In genomic region chr9:125548141-125548540, GRCh38 we compare ENCODE assay signal across 14 cellular contexts.
DNase-seq lines count a peak whose midpoint lies in the region; ATAC-seq, FAIRE-seq and TF ChIP-seq lines count a peak whose summit lies in the region.
"Had no signal": no experiment of that assay in that cellular context is flagged by ENCODE, and none has a peak within 500 bp of the region (broad histone marks: within the 10 kb centered on the region; RNA-seq: fewer than 3 reads in every experiment).

No MANE protein-coding gene starts in this region.

- H2BK15ac ChIP-seq in H9 (ENCODE audit: low read depth, low read length): no peak overlapping the region

- no peak overlapping the region for H2AK5ac ChIP-seq in H9 (ENCODE audit: insufficient read length, low read length)

- H3K79me2 ChIP-seq in H9 (ENCODE audit: insufficient read depth, low read length) (no peaks in the 10 kb centered on the region), GM12878 (ENCODE audit: control insufficient read depth, insufficient read depth, low read length) (no peaks in the 10 kb centered on the region)

- H4K20me1 ChIP-seq in H9 (ENCODE audit: control insufficient read depth, insufficient read depth, insufficient read length) (no peaks in the 10 kb centered on the region), GM12878 (ENCODE audit: control insufficient read depth, insufficient read depth) (no peaks in the 10 kb centered on the region)

- SMC1A ChIA-PET in GM12878 (lab: Charles Lee; ENCODE audit: uncharacterized antibody, unreplicated experiment): interaction anchor here (1.0 to 1.2 kb wide), 2 partner anchors 13 to 132 kb away, joined by 3 read pairs; no protein-coding TSS in a partner anchor

- H3K9me3 ChIP-seq in H9 (ENCODE audit: control insufficient read depth, low read depth, low read length) (no peaks in the 10 kb centered on the region), GM12878 (replicated peaks; ENCODE audit: control insufficient read depth, insufficient read depth, low read length) (no peaks in the 10 kb centered on the region), muscle layer of colon (ENCODE audit: low read length) (no peaks in the 10 kb centered on the region), esophagus squamous epithelium (no peaks in the 10 kb centered on the region)
- H3K9me3 ChIP-seq: BLaER1 treated with 17β-estradiol and CSF1 and Interleukin-3, amounts not matched to agents 10 nM and 100 nM had no signal

- peaks cover 3 to 4% of the 10 kb centered on the region in 2 experiments for H3K36me3 ChIP-seq in GM12878 (ENCODE audit: control insufficient read depth in 2 of 2, insufficient read depth in 2 of 2, low read length in 1 of 2)
- no peaks in the 10 kb centered on the region for H3K36me3 ChIP-seq in muscle layer of colon (ENCODE audit: insufficient read depth, low read length)
- no peaks in the 10 kb centered on the region for H3K36me3 ChIP-seq in esophagus squamous epithelium

- intact Hi-C loops in GM12878 (cut with micrococcal nuclease; ENCODE audit: unreplicated experiment) (no loop called here), esophagus squamous epithelium (cut with DNase I) (no loop called here)

- H2BK120ac ChIP-seq in H9 (ENCODE audit: low read depth, low read length, poor library complexity, severe bottlenecking): no peak overlapping the region

- BruUV-seq in GM12878 (replicated peaks; lab: Mats Ljungman, UMichigan): no TSS peak

- no peaks in the 10 kb centered on the region for H3K27me3 Mint-ChIP-seq in H9 (ENCODE audit: low read depth)

- H3K27me3 ChIP-seq in H9 (ENCODE audit: insufficient read depth, low read length) (no peaks in the 10 kb centered on the region; the same call in 1 of the 2 replicates), GM12878 (replicated peaks in 1 of 2; ENCODE audit: control insufficient read depth in 2 of 2, insufficient read depth in 2 of 2, low read length in 1 of 2) (no peaks in the 10 kb centered on the region), muscle layer of colon (ENCODE audit: control insufficient read depth in 1 of 2, insufficient read depth in 2 of 2, low read length in 2 of 2) (no peaks in the 10 kb centered on the region), esophagus squamous epithelium (no peaks in the 10 kb centered on the region)
- H3K27me3 ChIP-seq: BLaER1 treated with 17β-estradiol and CSF1 and Interleukin-3, amounts not matched to agents 10 nM and 100 nM had no signal

- no peaks in the 10 kb centered on the region; a peak in 1 of 7 replicates for H3K36me3 Mint-ChIP-seq in H9 (ENCODE audit: insufficient read depth in 1 of 3, low read depth in 3 of 3)

- no peak for TF ChIP-seq CTCF in H9 (conservative IDR thresholded peaks at IDR 0.05)
- TF ChIP-seq CTCF in GM12878 (IDR thresholded peaks at IDR 0.05 in 2 of 3, conservative IDR thresholded peaks at IDR 0.05 in 1 of 3; ENCODE audit: control insufficient read depth in 2 of 3, extremely low read depth in 1 of 3, insufficient read depth in 1 of 3, low read depth in 3 of 3, low read length in 3 of 3): no peak
- TF ChIP-seq CTCF in esophagus squamous epithelium (IDR thresholded peaks at IDR 0.05): no peak

- no peak overlapping the region for H3K18ac ChIP-seq in H9 (ENCODE audit: insufficient read length, low read depth, low read length)

- H3K27ac ChIP-seq in H9 (ENCODE audit: insufficient read length, low read depth, low read length): no peak overlapping the region
- H3K27ac ChIP-seq in GM12878 (ENCODE audit: control insufficient read depth, insufficient read depth): no peak overlapping the region
- peak overlapping the region; percentile 81 for H3K27ac ChIP-seq in muscle layer of colon (ENCODE audit: low read depth, low read length)
- H3K27ac ChIP-seq in esophagus squamous epithelium: peak overlapping the region in 1 of 4 donors; percentile 22
- H3K27ac ChIP-seq: BLaER1 treated with 17β-estradiol and CSF1 and Interleukin-3, amounts not matched to agents 10 nM and 100 nM had no signal

- H3K14ac ChIP-seq in H9 (ENCODE audit: insufficient read depth, low read length): no peak overlapping the region

- peak; percentile 31 for FAIRE-seq in GM12878 (lab: Jason Lieb, UNC)

- no peak for TF ChIP-seq POLR2A in GM12878 (IDR thresholded peaks at IDR 0.05; ENCODE audit: low read depth, low read length)
- TF ChIP-seq POLR2A in esophagus squamous epithelium (IDR thresholded peaks at IDR 0.05): no peak

- no peak overlapping the region for H3K56ac ChIP-seq in H9 (ENCODE audit: insufficient read length, low read depth, low read length)

- no CpG with 5 or more reads among the region's 5 CpGs for WGBS in H9 (ENCODE audit: extremely low coverage, insufficient read length, low lambda C conversion rate)
- WGBS in GM12878 (ENCODE audit: insufficient coverage, insufficient replicate concordance, low lambda C conversion rate, missing lambda C conversion rate): 97% methylated on average over 5 of the region's 5 CpGs
- WGBS in esophagus squamous epithelium, 2 donors: 75 to 90% methylated on average over 5 of the region's 5 CpGs

- H2BK20ac ChIP-seq in H9 (ENCODE audit: low read depth, low read length, poor library complexity, severe bottlenecking): no peak overlapping the region

- no peak overlapping the region for H3K4ac ChIP-seq in H9 (ENCODE audit: low read depth, low read length)

- H3K23ac ChIP-seq in H9 (ENCODE audit: insufficient read length, low read depth, low read length): no peak overlapping the region

- no peak overlapping the region for H3T11ph ChIP-seq in H9 (ENCODE audit: low read length)

- no peak overlapping the region for H3K4me3 ChIP-seq in GM12878
- H3K4me3 ChIP-seq in muscle layer of colon (ENCODE audit: low read depth in 1 of 2, low read length in 2 of 2): no peak overlapping the region
- no peak overlapping the region for H3K4me3 ChIP-seq in esophagus squamous epithelium
- H3K4me3 ChIP-seq: BLaER1 treated with 17β-estradiol and CSF1 and Interleukin-3, amounts not matched to agents 10 nM and 100 nM; GM23338 had no signal

- no peaks in the 10 kb centered on the region for H3K23me2 ChIP-seq in H9 (ENCODE audit: insufficient read length, low read depth, low read length, poor library complexity, severe bottlenecking)

- no peak for TF ChIP-seq RAD21 in GM12878 (IDR thresholded peaks at IDR 0.05; ENCODE audit: insufficient read depth, low read depth, low read length)

- RAD21 ChIA-PET in GM12878 (lab: Charles Lee; ENCODE audit: unreplicated experiment): no interaction called here

- ATAC-seq in GM12878 (no peak), HG02981 (IDR thresholded peaks at IDR 0.05; ENCODE audit: unreplicated experiment) (no peak)

- no peak overlapping the region for H3K4me3 Mint-ChIP-seq in H9
- H3K4me3 Mint-ChIP-seq: GM23338, HFFc6 had no signal

- H3K4me1 Mint-ChIP-seq in H9: peaks cover 21 to 25% of the 10 kb centered on the region in 2 experiments

- CTCF ChIA-PET in GM12878 (lab: Yijun Ruan, JAX): interaction anchor here (1.0 kb wide), 1 partner anchor 99 kb away, joined by 3 read pairs; no protein-coding TSS in a partner anchor

- DNase-seq in NCI-H2029 treated with DMSO at 0.1 percent for 48 hours (lab: John Stamatoyannopoulos, UW) (peak; percentile 67), NCI-H2029 (lab: John Stamatoyannopoulos, UW) (no peak), H9 (no peak), GM12878 (ENCODE audit: low read depth, low spot score) (no peak), esophagus squamous epithelium (lab: John Stamatoyannopoulos, UW) (no peak), globus pallidus (ENCODE audit: low spot score) (no peak)
- DNase-seq: HFFc6, NCI-H1694 treated with DMSO at 0.1 percent for 48 hours, NCI-H524, RPMI8226 had no signal

- H3K9me3 Mint-ChIP-seq in H9: no peaks in the 10 kb centered on the region
- H3K9me3 Mint-ChIP-seq: GM23338, HFFc6 had no signal

- in situ Hi-C loops in GM12878 (cut with MboI): no loop called here

- no peak overlapping the region for H2AFZ ChIP-seq in H9 (ENCODE audit: low read length)
- no peak overlapping the region for H2AFZ ChIP-seq in GM12878 (ENCODE audit: control insufficient read depth, low read depth, low read length)
- H2AFZ ChIP-seq: GM23338 had no signal

- H3K27ac Mint-ChIP-seq in H9: peak overlapping the region in 2 of 3 experiments; percentile 30 to 72; a peak in 2 of 7 replicates
- H3K27ac Mint-ChIP-seq: GM23338, HFFc6 had no signal

- H3K9ac ChIP-seq in H9 (ENCODE audit: extremely low read depth, insufficient read length, low read length) (no peak overlapping the region), GM12878 (ENCODE audit: control insufficient read depth, insufficient read depth, low read length) (no peak overlapping the region), muscle layer of colon (ENCODE audit: low read length) (no peak overlapping the region)
- H3K9ac ChIP-seq: BLaER1 treated with 17β-estradiol and CSF1 and Interleukin-3, amounts not matched to agents 10 nM and 100 nM had no signal

- H2BK5ac ChIP-seq in H9 (ENCODE audit: insufficient read length, low read length): no peak overlapping the region

- H3K4me1 ChIP-seq in H9 (ENCODE audit: insufficient read depth, low read length) (no peaks in the 10 kb centered on the region), GM12878 (ENCODE audit: control insufficient read depth, insufficient read depth, low read length) (no peaks in the 10 kb centered on the region), muscle layer of colon (ENCODE audit: insufficient read depth, low read length) (peaks cover 67% of the 10 kb centered on the region), esophagus squamous epithelium (peaks cover 11 to 87% (median 38%) of the 10 kb centered on the region in 3 donors)
- H3K4me1 ChIP-seq: BLaER1 treated with 17β-estradiol and CSF1 and Interleukin-3, amounts not matched to agents 10 nM and 100 nM had no signal

- H4K8ac ChIP-seq in H9 (replicated peaks; ENCODE audit: insufficient read length, low read depth, low read length): no peak overlapping the region

- TF ChIP-seq EP300 in GM12878 (IDR thresholded peaks at IDR 0.05; ENCODE audit: borderline replicate concordance in 1 of 2, control insufficient read depth in 1 of 2, low read depth in 2 of 2, low read length in 2 of 2): no peak

- no peak overlapping the region for H4K91ac ChIP-seq in H9 (ENCODE audit: insufficient read length, low read depth, low read length)

- H3K79me1 ChIP-seq in H9 (ENCODE audit: insufficient read depth, low read depth, low read length, poor library complexity, severe bottlenecking): no peaks in the 10 kb centered on the region

- POLR2A ChIA-PET in GM12878 (lab: Charles Lee): no interaction called here

- H3K4me2 ChIP-seq in H9 (ENCODE audit: insufficient read depth, insufficient read length, low read length) (no peak overlapping the region), GM12878 (ENCODE audit: control insufficient read depth, insufficient read depth) (no peak overlapping the region)
- H3K4me2 ChIP-seq: BLaER1 treated with 17β-estradiol and CSF1 and Interleukin-3, amounts not matched to agents 10 nM and 100 nM; GM23338 had no signal

- no peak overlapping the region for H4K5ac ChIP-seq in H9 (ENCODE audit: insufficient read length, low read depth, low read length)

- H2BK12ac ChIP-seq in H9 (ENCODE audit: insufficient read length, low read depth, low read length): no peak overlapping the region

TF ChIP-seq in GM12878, 131 proteins besides CTCF, POLR2A, EP300 and RAD21 (continues in another document):
- TF ChIP-seq TAF1 (IDR thresholded peaks at IDR 0.05; ENCODE audit: borderline replicate concordance, low read depth, low read length) (no peak), TCF3 (IDR thresholded peaks at IDR 0.05; ENCODE audit: borderline replicate concordance, insufficient read depth, low read depth, low read length) (no peak)
